16 cellular contexts compared by ENCODE assay signal in the genomic region with DNA sequence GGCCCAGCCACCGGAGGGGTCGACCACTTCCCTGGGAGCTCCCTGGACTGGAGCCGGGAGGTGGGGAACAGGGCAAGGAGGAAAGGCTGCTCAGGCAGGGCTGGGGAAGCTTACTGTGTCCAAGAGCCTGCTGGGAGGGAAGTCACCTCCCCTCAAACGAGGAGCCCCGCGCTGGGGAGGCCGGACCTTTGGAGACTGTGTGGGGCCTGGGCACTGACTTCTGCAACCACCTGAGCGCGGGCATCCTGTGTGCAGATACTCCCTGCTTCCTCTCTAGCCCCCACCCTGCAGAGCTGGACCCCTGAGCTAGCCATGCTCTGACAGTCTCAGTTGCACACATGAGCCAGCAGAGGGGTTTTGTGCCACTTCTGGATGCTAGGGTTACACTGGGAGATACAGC. TPM values are rescaled to one million over a fixed set of nuclear protein-coding genes. Genes with fewer than 3 reads are reported as not detected.
DNase-seq lines count a peak whose midpoint lies in the region; ATAC-seq, FAIRE-seq and TF ChIP-seq lines count a peak whose summit lies in the region.
"Not testable (repeated sequence)": the region's sequence is repeated elsewhere in the genome, so short reads cannot be mapped to it uniquely, and the experiment has no call there.
"Had no signal": no experiment of that assay in that cellular context is flagged by ENCODE, and none has a peak within 500 bp of the region (broad histone marks: within the 10 kb centered on the region; RNA-seq: fewer than 3 reads in every experiment).

No MANE protein-coding gene starts in this region.

- H2AFZ ChIP-seq in K562 (ENCODE audit: low read depth, low read length); HepG2 (ENCODE audit: low read length): not testable (repeated sequence)

- not testable (repeated sequence) for H3K4me3 Mint-ChIP-seq in activated CD4-positive, alpha-beta T cell treated with anti-CD3 and anti-CD28 coated beads, Interleukin-2, amount 10 ng/mL, durations not matched to agents 24 days and 14 days; osteocyte (ENCODE audit: unreplicated experiment)

- ATAC-seq in Panc1; K562; HepG2; lung (ENCODE audit: insufficient read depth, low FRiP score): not testable (repeated sequence)

- not testable (repeated sequence) for H3K36me3 Mint-ChIP-seq in activated CD4-positive, alpha-beta T cell treated with anti-CD3 and anti-CD28 coated beads, Interleukin-2, amount 10 ng/mL, durations not matched to agents 24 days and 14 days (ENCODE audit: low read depth); osteocyte (ENCODE audit: unreplicated experiment)

- H3K4me2 ChIP-seq in K562 (ENCODE audit: insufficient read depth, low read length); HepG2 (ENCODE audit: low read depth, low read length): not testable (repeated sequence)

- H3K9me1 ChIP-seq in K562 (ENCODE audit: control insufficient read depth, insufficient read depth, low read length) = not testable (repeated sequence)

- not testable (repeated sequence) for H3K27ac ChIP-seq in Panc1 (ENCODE audit: low read length); K562 (ENCODE audit: extremely low read depth, low read depth, low read length); HepG2 (ENCODE audit: extremely low read length, insufficient read depth, low read length); lung (ENCODE audit: low read depth in 1 of 2, low read length in 1 of 2)

- not testable (repeated sequence) for H3K27me3 ChIP-seq in Panc1 (ENCODE audit: control insufficient read depth, insufficient read depth, low read length); K562 (ENCODE audit: control insufficient read depth in 2 of 2, insufficient read depth in 2 of 2, low read length in 2 of 2); HepG2 (ENCODE audit: control insufficient read depth in 1 of 2, insufficient read depth in 2 of 2, low read length in 2 of 2); lung (ENCODE audit: control insufficient read depth, insufficient read depth)

- not testable (repeated sequence) for H3K9me3 Mint-ChIP-seq in activated CD4-positive, alpha-beta T cell treated with anti-CD3 and anti-CD28 coated beads, Interleukin-2, amount 10 ng/mL, durations not matched to agents 24 days and 14 days; osteocyte (ENCODE audit: unreplicated experiment)

- not testable (repeated sequence) for TF ChIP-seq CTCF in Panc1 (IDR thresholded peaks at IDR 0.05); K562 (IDR thresholded peaks at IDR 0.05 in 2 of 3, conservative IDR thresholded peaks at IDR 0.05 in 1 of 3; ENCODE audit: insufficient read depth in 2 of 3, low read depth in 1 of 3, low read length in 3 of 3); HepG2 (CRISPR knock-in tag; IDR thresholded peaks at IDR 0.05); lung (IDR thresholded peaks at IDR 0.05; ENCODE audit: control extremely low read depth, extremely low read depth); osteocyte (IDR thresholded peaks at IDR 0.05)

- not testable (repeated sequence) for H3K4me1 ChIP-seq in Panc1 (ENCODE audit: control insufficient read depth, insufficient read depth, low read length); lung (ENCODE audit: control insufficient read depth in 2 of 2, insufficient read depth in 2 of 2, low read length in 2 of 2)
- H3K4me1 ChIP-seq in K562 (replicated peaks in 1 of 2; ENCODE audit: control insufficient read depth in 2 of 2, insufficient read depth in 2 of 2, low read length in 2 of 2) (peaks cover 0 to 20% of the 10 kb centered on the region in 2 experiments; a peak in 3 of 5 replicates), HepG2 (ENCODE audit: insufficient read depth, low read length) (peaks cover 19% of the 10 kb centered on the region)

- H4K20me1 ChIP-seq in K562 (replicated peaks; ENCODE audit: control insufficient read depth, insufficient read depth, low read length); HepG2 (ENCODE audit: insufficient read depth, low read length): not testable (repeated sequence)

- not testable (repeated sequence) for H3K9me3 ChIP-seq in Panc1 (ENCODE audit: control insufficient read depth, insufficient read depth, low read depth, low read length); K562 (replicated peaks; ENCODE audit: control insufficient read depth, insufficient read depth, low read depth, low read length); HepG2 (ENCODE audit: low read length); lung (ENCODE audit: control insufficient read depth in 2 of 2, insufficient read depth in 1 of 2, low read length in 1 of 2)

- TF ChIP-seq EP300 in K562 (IDR thresholded peaks at IDR 0.05; ENCODE audit: low read length); HepG2 (IDR thresholded peaks at IDR 0.05; ENCODE audit: low read depth in 2 of 2, low read length in 2 of 2); HepG2 (CRISPR knock-in tag; IDR thresholded peaks at IDR 0.05; ENCODE audit: borderline replicate concordance): not testable (repeated sequence)

- CTCF ChIA-PET in Panc1 (lab: Charles Lee); K562 (lab: Yijun Ruan, JAX; ENCODE audit: low intra/inter-chr PET ratio); HepG2 (lab: Yijun Ruan, JAX; ENCODE audit: low intra/inter-chr PET ratio, low total read pairs): not testable (repeated sequence)

- DNase-seq in Panc1 (ENCODE audit: low read depth, low spot score); K562 (ENCODE audit: extremely low read depth in 1 of 4, low spot score in 3 of 4); HepG2 (ENCODE audit: low spot score): not testable (repeated sequence)
- DNase-seq in activated CD4-positive, alpha-beta T cell treated with anti-CD3 and anti-CD28 coated beads, Interleukin-2, amount 10 ng/mL, durations not matched to agents 24 days and 14 days = peak; percentile 53
- DNase-seq in activated CD8-positive, alpha-beta memory T cell treated with anti-CD3 and anti-CD28 coated beads for 24 hours = peak; percentile 13
- peak; percentile 9 for DNase-seq in lung (ENCODE audit: low spot score)
- DNase-seq in osteocyte (ENCODE audit: extremely low spot score, unreplicated experiment) = peak; percentile 69
- peak; percentile 57 for DNase-seq in posterior vena cava (ENCODE audit: low spot score)

- not testable (repeated sequence) for TF ChIP-seq RAD21 in K562 (CRISPR knock-in tag; conservative IDR thresholded peaks at IDR 0.05 in 1 of 2, IDR thresholded peaks at IDR 0.05 in 1 of 2); HepG2 (CRISPR knock-in tag; IDR thresholded peaks at IDR 0.05)

- POLR2A ChIA-PET in Panc1 (lab: Charles Lee); K562 (lab: Yijun Ruan, JAX); HepG2 (lab: Yijun Ruan, JAX): not testable (repeated sequence)

- H3K36me3 ChIP-seq in Panc1 (ENCODE audit: control insufficient read depth, insufficient read depth, low read length); K562 (ENCODE audit: control insufficient read depth, insufficient read depth, low read length); HepG2 (replicated peaks in 1 of 2; ENCODE audit: control insufficient read depth in 1 of 2, insufficient read depth in 2 of 2, low read length in 2 of 2); lung (ENCODE audit: control insufficient read depth in 2 of 2, insufficient read depth in 2 of 2, low read length in 2 of 2): not testable (repeated sequence)

- H3K4me1 Mint-ChIP-seq in activated CD4-positive, alpha-beta T cell treated with anti-CD3 and anti-CD28 coated beads, Interleukin-2, amount 10 ng/mL, durations not matched to agents 24 days and 14 days; osteocyte (ENCODE audit: unreplicated experiment): not testable (repeated sequence)

- in situ Hi-C loops in Panc1 (cut with HindIII; ENCODE audit: low pct_unique_long_range_greater_than_20kb, low sequenced_read_pairs); K562 (cut with MboI); HepG2 (cut with HindIII; ENCODE audit: extremely low pct_ligation_motif_present, low pct_unique_long_range_greater_than_20kb): not testable (repeated sequence)

- FAIRE-seq in K562 (lab: Jason Lieb, UNC); HepG2 (lab: Jason Lieb, UNC): not testable (repeated sequence)

- not testable (repeated sequence) for H3K9ac ChIP-seq in K562 (ENCODE audit: insufficient read depth in 1 of 2, low read depth in 2 of 2, low read length in 2 of 2); HepG2 (ENCODE audit: insufficient read depth, low read depth, low read length)

- TF ChIP-seq POLR2A in K562 (conservative IDR thresholded peaks at IDR 0.05); HepG2 (IDR thresholded peaks at IDR 0.05; ENCODE audit: insufficient read depth in 1 of 2, low read depth in 2 of 2, low read length in 2 of 2): not testable (repeated sequence)

- not testable (repeated sequence) for H3K27ac Mint-ChIP-seq in activated CD4-positive, alpha-beta T cell treated with anti-CD3 and anti-CD28 coated beads, Interleukin-2, amount 10 ng/mL, durations not matched to agents 24 days and 14 days; osteocyte (ENCODE audit: unreplicated experiment)

- intact Hi-C loops in Panc1 (cut with micrococcal nuclease; ENCODE audit: unreplicated experiment); activated CD4-positive, alpha-beta T cell treated with anti-CD3 and anti-CD28 coated beads, Interleukin-2, amount 10 ng/mL, durations not matched to agents 24 days and 14 days (cut with micrococcal nuclease); K562 (cut with micrococcal nuclease); HepG2 (cut with micrococcal nuclease; ENCODE audit: unreplicated experiment); posterior vena cava (cut with DNase I): not testable (repeated sequence)

- not testable (repeated sequence) for H3K27me3 Mint-ChIP-seq in activated CD4-positive, alpha-beta T cell treated with anti-CD3 and anti-CD28 coated beads, Interleukin-2, amount 10 ng/mL, durations not matched to agents 24 days and 14 days; osteocyte (ENCODE audit: unreplicated experiment)

- H3K79me2 ChIP-seq in K562 (ENCODE audit: control insufficient read depth, insufficient read depth, low read length); HepG2 (ENCODE audit: insufficient read depth, low read length): not testable (repeated sequence)

- WGBS in K562 (ENCODE audit: insufficient coverage, low coverage, missing lambda C conversion rate) = 30% methylated on average over 2 of the region's 9 CpGs
- no CpG with 5 or more reads among the region's 9 CpGs for WGBS in HepG2 (ENCODE audit: low lambda C conversion rate)
- 60 to 70% methylated on average over 5 to 6 of the region's 9 CpGs for WGBS in lung, 2 donors

- BruUV-seq in Panc1 (replicated peaks; lab: Mats Ljungman, UMichigan) (TSS peak; percentile 71), K562 (replicated peaks; lab: Mats Ljungman, UMichigan) (TSS peak; percentile 21), HepG2 (replicated peaks; lab: Mats Ljungman, UMichigan) (TSS peak; percentile 18)

- not testable (repeated sequence) for H3K4me3 ChIP-seq in Panc1 (ENCODE audit: low read depth in 2 of 2, low read length in 2 of 2); K562; HepG2 (replicated peaks in 1 of 3; ENCODE audit: insufficient read depth in 1 of 3, low read depth in 2 of 3, low read length in 3 of 3); lung

RNA-seq across cellular contexts. Expression of a gene that starts 50.5 kb away (rescaled TPM):
- total RNA-seq in Panc1 (2021; ENCODE audit: unreplicated experiment) (not detected), K562 (2014; rRNA removed) (0.04 and 0.14 TPM in 2 replicates), K562 (2014; rRNA removed; fragmentation: Illumina TruSeq; extraction: Trizol) (not detected in 2 replicates), K562 (2015; rRNA removed; fragmentation: Illumina TruSeq; extraction: Trizol) (under 0.01 and 0.04 TPM in 2 replicates), K562 (2021) (0.07 and 0.11 TPM in 2 replicates), HepG2 (2016; rRNA removed; fragmentation: Illumina TruSeq; extraction: Trizol) (not detected in 2 replicates), lung (1 to 10 TPM in 1 of 2 donors, under 1 TPM in 1; 0.51 to 7.5 TPM), osteocyte (0.37 and 0.56 TPM in 2 replicates), posterior vena cava (1 to 10 TPM; 3.2 to 3.6 TPM)
- not detected for polyA plus RNA-seq in Panc1 (2012; ENCODE audit: insufficient read length)
- total RNA-seq in activated CD4-positive, alpha-beta T cell treated with anti-CD3 and anti-CD28 coated beads, Interleukin-2, amount 10 ng/mL, durations not matched to agents 24 days and 14 days = 0.05 and 0.21 TPM in 2 replicates
- total RNA-seq in K562 (2011; cell fraction: chromatin; rRNA removed; ENCODE audit: low replicate concordance) = 0.25 and 0.62 TPM in 2 replicates
- total RNA-seq in K562 (2011; cell fraction: nucleolus; rRNA removed) = 0.39 and 0.50 TPM in 2 replicates
- 0.23 and 0.37 TPM in 2 replicates for total RNA-seq in K562 (2011; cell fraction: nucleoplasm; rRNA removed)
- polyA plus RNA-seq in K562 (2011; rRNA removed) (0.11 and 0.25 TPM in 2 replicates), K562 (2014; fragmentation: Illumina TruSeq; extraction: Trizol) (0.04 TPM in 1 of 2 replicates, not detected in the other), K562 (2014; fragmentation: Nextera tagmentation; extraction: Ambion mirVana) (not detected), K562 (2014; rRNA removed) (0.04 and 0.15 TPM in 2 replicates), HepG2 (2011; rRNA removed) (not detected in 2 replicates), lung (1 to 10 TPM in 1 of 2 donors, under 1 TPM in 1; 0.29 to 2.5 TPM)
- polyA plus RNA-seq in K562 (2011; cell fraction: cytosol; rRNA removed) = 0.04 and 0.24 TPM in 2 replicates
- polyA plus RNA-seq in K562 (2011; cell fraction: nucleus; rRNA removed) = 0.63 and 1.0 TPM in 2 replicates
- polyA plus RNA-seq in K562 (2012) = 0.09 and 0.14 TPM in 2 replicates
- 0.07 TPM in 1 of 2 replicates, not detected in the other for polyA minus RNA-seq in K562 (2011; rRNA and poly(A)+ RNA removed)
- 0.38 TPM in 1 of 2 replicates, not detected in the other for polyA minus RNA-seq in K562 (2011; cell fraction: cytosol; rRNA and poly(A)+ RNA removed)
- 0.40 and 0.56 TPM in 2 replicates for polyA minus RNA-seq in K562 (2011; cell fraction: nucleus; rRNA and poly(A)+ RNA removed)
- total RNA-seq in HepG2 (2016; cell fraction: cytosol; rRNA removed; fragmentation: Illumina TruSeq; extraction: Trizol; ENCODE audit: low read depth) = not detected in 2 replicates
- not detected in 2 replicates for total RNA-seq in HepG2 (2016; cell fraction: insoluble cytoplasmic fraction; rRNA removed; fragmentation: Illumina TruSeq; extraction: Trizol)
- total RNA-seq in HepG2 (2016; cell fraction: membrane; rRNA removed; fragmentation: Illumina TruSeq; extraction: Trizol) = not detected in 2 replicates
- not detected in 2 replicates for total RNA-seq in HepG2 (2016; cell fraction: nucleus; rRNA removed; fragmentation: Illumina TruSeq; extraction: Trizol)
- polyA plus RNA-seq in HepG2 (2011; cell fraction: cytosol; rRNA removed) = not detected in 2 replicates
- not detected in 2 replicates for polyA plus RNA-seq in HepG2 (2011; cell fraction: nucleus; rRNA removed)
- not detected in 2 replicates for polyA plus RNA-seq in HepG2 (2012)
- polyA plus RNA-seq in HepG2 (2016; cell fraction: cytosol; fragmentation: Illumina TruSeq; extraction: Trizol; ENCODE audit: low read depth) = not detected in 2 replicates
- not detected in 2 replicates for polyA plus RNA-seq in HepG2 (2016; cell fraction: insoluble cytoplasmic fraction; fragmentation: Illumina TruSeq; extraction: Trizol; ENCODE audit: low read depth)
- polyA plus RNA-seq in HepG2 (2016; cell fraction: membrane; fragmentation: Illumina TruSeq; extraction: Trizol; ENCODE audit: low read depth) = not detected in 2 replicates
- polyA plus RNA-seq in HepG2 (2016; cell fraction: nucleus; fragmentation: Illumina TruSeq; extraction: Trizol; ENCODE audit: insufficient read depth, low read depth) = not detected in 2 replicates
- polyA minus RNA-seq in HepG2 (2011; rRNA and poly(A)+ RNA removed; ENCODE audit: low replicate concordance) = not detected in 2 replicates
- polyA minus RNA-seq in HepG2 (2011; cell fraction: cytosol; rRNA and poly(A)+ RNA removed) = not detected in 2 replicates
- polyA minus RNA-seq in HepG2 (2011; cell fraction: nucleus; rRNA and poly(A)+ RNA removed) = not detected in 2 replicates
- total RNA-seq: A172, A673, Calu3 had no signal
- polyA plus RNA-seq: A549; BJ; CD14-positive monocyte; CD4-positive, alpha-beta memory T cell; CD8-positive, alpha-beta memory T cell had no signal
